ENCODE assay signal across 39 cellular contexts in the genomic region with DNA sequence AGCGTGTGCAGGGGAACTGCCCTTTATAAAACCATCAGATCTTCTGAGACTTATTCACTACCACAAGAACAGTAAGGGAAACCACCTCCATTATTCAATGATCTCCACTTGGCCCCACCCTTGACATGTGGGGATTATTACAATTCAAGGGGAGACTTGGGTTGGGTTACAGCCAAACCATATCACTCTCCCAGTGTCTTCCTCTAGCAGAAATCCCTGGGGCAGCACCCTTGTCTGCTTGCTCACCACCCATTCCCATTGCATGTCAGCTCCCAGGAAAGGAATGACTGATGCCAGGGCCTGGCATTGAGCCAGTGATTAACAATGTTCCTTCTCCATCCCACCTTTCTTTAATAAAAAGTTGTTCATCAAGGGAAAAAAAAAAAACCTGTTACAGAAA.
"Had no signal": no experiment of that assay in that cellular context is flagged by ENCODE, and none has a peak within 500 bp of the region (broad histone marks: within the 10 kb centered on the region; RNA-seq: fewer than 3 reads in every experiment).

No MANE protein-coding gene starts in this region.

- H3K36me3 ChIP-seq: adrenal gland, ascending aorta, brain microvascular endothelial cell, breast epithelium, cardiac muscle cell had no signal

- FAIRE-seq: astrocyte had no signal

- H3K4me1 ChIP-seq: adrenal gland, body of pancreas, breast epithelium had no signal

- H3K4me3 ChIP-seq: adrenal gland, ascending aorta, body of pancreas, breast epithelium, cardiac muscle cell had no signal

- H3K27me3 ChIP-seq: adrenal gland, ascending aorta, body of pancreas, brain microvascular endothelial cell, breast epithelium, cardiac muscle cell had no signal

- H3K4me3 Mint-ChIP-seq: activated naive CD4-positive, alpha-beta T cell treated with anti-CD3 and anti-CD28 coated beads for 36 hours; activated naive CD4-positive, alpha-beta T cell treated with anti-CD3 and anti-CD28 coated beads, Interleukin-2, amount 10 ng/mL, durations not matched to agents 7 days and 5 days; activated naive CD4-positive, alpha-beta T cell treated with anti-CD3 and anti-CD28 coated beads, Interleukin-2, amount 50 U/mL, for 24 hours; activated naive CD8-positive, alpha-beta T cell; activated naive CD8-positive, alpha-beta T cell treated with anti-CD3 and anti-CD28 coated beads for 36 hours; activated naive CD8-positive, alpha-beta T cell treated with anti-CD3 and anti-CD28 coated beads, Interleukin-2, amount 10 ng/mL, durations not matched to agents 7 days and 5 days; activated naive CD8-positive, alpha-beta T cell treated with anti-CD3 and anti-CD28 coated beads, Interleukin-2, amount 50 U/mL, for 24 hours; activated T-cell treated with anti-CD3 and anti-CD28 coated beads, Interleukin-2, amount 50 U/mL, for 24 hours; activated T-cell treated with anti-CD3 and anti-CD28 coated beads, Interleukin-2, amount 50 U/mL, for 4 hours; activated T-cell treated with anti-CD3 and anti-CD28 coated beads, Interleukin-2, amount 50 U/mL, for 72 hours; activated T-helper 1 cell treated with anti-CD3 and anti-CD28 coated beads, Interleukin-12 subunit alpha, Interleukin-12 subunit beta, Interleukin-2, Interleukin-4 antibody, amounts not matched to agents 30 ng/mL and 10 ng/mL and 1 ng/mL, durations not matched to agents 14 hours and 24 hours and 36 hours; activated T-helper 17 cell treated with anti-CD3 and anti-CD28 coated beads, Interleukin-2, amount 50 U/mL, for 72 hours; brain; central memory CD8-positive, alpha-beta T cell had no signal

- H3K27me3 Mint-ChIP-seq: activated naive CD4-positive, alpha-beta T cell treated with anti-CD3 and anti-CD28 coated beads, Interleukin-2, amount 10 ng/mL, durations not matched to agents 7 days and 5 days; activated naive CD4-positive, alpha-beta T cell treated with anti-CD3 and anti-CD28 coated beads, Interleukin-2, amount 50 U/mL, for 24 hours; activated naive CD8-positive, alpha-beta T cell treated with anti-CD3 and anti-CD28 coated beads, Interleukin-2, amount 10 ng/mL, durations not matched to agents 7 days and 5 days; activated T-helper 17 cell treated with anti-CD3 and anti-CD28 coated beads, Interleukin-2, amount 50 U/mL, for 72 hours; central memory CD8-positive, alpha-beta T cell had no signal

- H3K36me3 Mint-ChIP-seq: activated naive CD4-positive, alpha-beta T cell treated with anti-CD3 and anti-CD28 coated beads, Interleukin-2, amount 10 ng/mL, durations not matched to agents 7 days and 5 days; activated naive CD4-positive, alpha-beta T cell treated with anti-CD3 and anti-CD28 coated beads, Interleukin-2, amount 50 U/mL, for 24 hours; activated naive CD8-positive, alpha-beta T cell; activated naive CD8-positive, alpha-beta T cell treated with anti-CD3 and anti-CD28 coated beads for 36 hours; activated naive CD8-positive, alpha-beta T cell treated with anti-CD3 and anti-CD28 coated beads, Interleukin-2, amount 10 ng/mL, durations not matched to agents 7 days and 5 days; brain had no signal

- H3K27ac Mint-ChIP-seq: activated naive CD4-positive, alpha-beta T cell treated with anti-CD3 and anti-CD28 coated beads for 36 hours; activated naive CD4-positive, alpha-beta T cell treated with anti-CD3 and anti-CD28 coated beads, Interleukin-2, amount 10 ng/mL, durations not matched to agents 7 days and 5 days; activated naive CD4-positive, alpha-beta T cell treated with anti-CD3 and anti-CD28 coated beads, Interleukin-2, amount 50 U/mL, for 24 hours; activated naive CD4-positive, alpha-beta T cell treated with anti-CD3 and anti-CD28 coated beads, Interleukin-2, amount 50 U/mL, for 72 hours; activated naive CD8-positive, alpha-beta T cell; activated naive CD8-positive, alpha-beta T cell treated with anti-CD3 and anti-CD28 coated beads for 36 hours; activated naive CD8-positive, alpha-beta T cell treated with anti-CD3 and anti-CD28 coated beads, Interleukin-2, amount 10 ng/mL, durations not matched to agents 7 days and 5 days; activated naive CD8-positive, alpha-beta T cell treated with anti-CD3 and anti-CD28 coated beads, Interleukin-2, amount 50 U/mL, for 24 hours; activated T-cell treated with anti-CD3 and anti-CD28 coated beads, Interleukin-2, amount 50 U/mL, for 24 hours; activated T-cell treated with anti-CD3 and anti-CD28 coated beads, Interleukin-2, amount 50 U/mL, for 72 hours; activated T-helper 1 cell treated with anti-CD3 and anti-CD28 coated beads, Interleukin-12 subunit alpha, Interleukin-12 subunit beta, Interleukin-2, Interleukin-4 antibody, amounts not matched to agents 30 ng/mL and 10 ng/mL and 1 ng/mL, durations not matched to agents 14 hours and 24 hours and 36 hours; activated T-helper 17 cell treated with anti-CD3 and anti-CD28 coated beads, Interleukin-2, amount 50 U/mL, for 72 hours; activated T-helper 2 cell treated with anti-CD3 and anti-CD28 coated beads, Interferon-gamma antibody, Interleukin-2, Interleukin-4, amounts not matched to agents 10 μg/mL and 5 μg/mL and 100 μg/mL, durations not matched to agents 14 hours and 24 hours and 36 hours had no signal

- H3K27ac ChIP-seq: adrenal gland, body of pancreas, brain microvascular endothelial cell, breast epithelium, cardiac muscle cell had no signal

- H3K9me3 Mint-ChIP-seq: activated naive CD4-positive, alpha-beta T cell treated with anti-CD3 and anti-CD28 coated beads, Interleukin-2, amount 10 ng/mL, durations not matched to agents 7 days and 5 days; activated naive CD4-positive, alpha-beta T cell treated with anti-CD3 and anti-CD28 coated beads, Interleukin-2, amount 50 U/mL, for 24 hours; activated naive CD8-positive, alpha-beta T cell treated with anti-CD3 and anti-CD28 coated beads for 36 hours had no signal

- ATAC-seq: activated naive CD4-positive, alpha-beta T cell treated with anti-CD3 and anti-CD28 coated beads, Interleukin-2, amount 50 U/mL, for 72 hours; activated naive CD8-positive, alpha-beta T cell treated with anti-CD3 and anti-CD28 coated beads, Interleukin-2, amount 50 U/mL, for 24 hours; activated T-cell treated with anti-CD3 and anti-CD28 coated beads, Interleukin-2, amount 50 U/mL, for 4 hours; activated T-cell treated with anti-CD3 and anti-CD28 coated beads, Interleukin-2, amount 50 U/mL, for 72 hours; activated T-helper 17 cell treated with anti-CD3 and anti-CD28 coated beads, Interleukin-2, amount 50 U/mL, for 72 hours; body of pancreas had no signal

- H3K4me1 Mint-ChIP-seq: activated naive CD4-positive, alpha-beta T cell treated with anti-CD3 and anti-CD28 coated beads, Interleukin-2, amount 10 ng/mL, durations not matched to agents 7 days and 5 days; activated naive CD4-positive, alpha-beta T cell treated with anti-CD3 and anti-CD28 coated beads, Interleukin-2, amount 50 U/mL, for 24 hours; activated naive CD8-positive, alpha-beta T cell treated with anti-CD3 and anti-CD28 coated beads for 36 hours; activated naive CD8-positive, alpha-beta T cell treated with anti-CD3 and anti-CD28 coated beads, Interleukin-2, amount 10 ng/mL, durations not matched to agents 7 days and 5 days; activated naive CD8-positive, alpha-beta T cell treated with anti-CD3 and anti-CD28 coated beads, Interleukin-2, amount 50 U/mL, for 24 hours; activated T-helper 17 cell treated with anti-CD3 and anti-CD28 coated beads, Interleukin-2, amount 50 U/mL, for 72 hours; central memory CD8-positive, alpha-beta T cell had no signal

- H3K9me3 ChIP-seq: adrenal gland, ascending aorta, body of pancreas, breast epithelium had no signal

- DNase-seq: activated effector memory CD4-positive, alpha-beta T cell treated with anti-CD3 and anti-CD28 coated beads, Interleukin-2, amount 50 U/mL, for 16 hours; activated effector memory CD4-positive, alpha-beta T cell treated with Interleukin-2 at 50 U/mL for 16 hours; activated gamma-delta T cell; activated gamma-delta T cell treated with Interleukin-2 at 50 U/mL for 16 hours; activated naive CD4-positive, alpha-beta T cell; activated naive CD4-positive, alpha-beta T cell treated with anti-CD3 and anti-CD28 coated beads for 36 hours; activated naive CD4-positive, alpha-beta T cell treated with anti-CD3 and anti-CD28 coated beads, Interleukin-2, amount 10 ng/mL, durations not matched to agents 7 days and 5 days; activated naive CD4-positive, alpha-beta T cell treated with anti-CD3 and anti-CD28 coated beads, Interleukin-2, amount 50 U/mL, for 16 hours; activated naive CD4-positive, alpha-beta T cell treated with Interleukin-2 at 50 U/mL for 16 hours; activated naive CD8-positive, alpha-beta T cell treated with anti-CD3 and anti-CD28 coated beads for 36 hours; activated naive CD8-positive, alpha-beta T cell treated with anti-CD3 and anti-CD28 coated beads, Interleukin-2, amount 10 ng/mL, durations not matched to agents 7 days and 5 days; activated naive CD8-positive, alpha-beta T cell treated with anti-CD3 and anti-CD28 coated beads, Interleukin-2, amount 50 U/mL, for 24 hours; activated T-cell treated with anti-CD3 and anti-CD28 coated beads, Interleukin-2, amount 50 U/mL, for 1 hour; activated T-cell treated with anti-CD3 and anti-CD28 coated beads, Interleukin-2, amount 50 U/mL, for 24 hours; activated T-cell treated with anti-CD3 and anti-CD28 coated beads, Interleukin-2, amount 50 U/mL, for 4 hours; activated T-cell treated with anti-CD3 and anti-CD28 coated beads, Interleukin-2, amount 50 U/mL, for 48 hours; activated T-cell treated with anti-CD3 and anti-CD28 coated beads, Interleukin-2, amount 50 U/mL, for 72 hours; adrenal gland; amniotic stem cell; amygdala; anterior cingulate cortex; aorta; body of pancreas; brain microvascular endothelial cell; caudate nucleus; central memory CD4-positive, alpha-beta T cell; cerebellar nuclear complex had no signal
